ENCODE assay signal across 26 cellular contexts in the genomic region with DNA sequence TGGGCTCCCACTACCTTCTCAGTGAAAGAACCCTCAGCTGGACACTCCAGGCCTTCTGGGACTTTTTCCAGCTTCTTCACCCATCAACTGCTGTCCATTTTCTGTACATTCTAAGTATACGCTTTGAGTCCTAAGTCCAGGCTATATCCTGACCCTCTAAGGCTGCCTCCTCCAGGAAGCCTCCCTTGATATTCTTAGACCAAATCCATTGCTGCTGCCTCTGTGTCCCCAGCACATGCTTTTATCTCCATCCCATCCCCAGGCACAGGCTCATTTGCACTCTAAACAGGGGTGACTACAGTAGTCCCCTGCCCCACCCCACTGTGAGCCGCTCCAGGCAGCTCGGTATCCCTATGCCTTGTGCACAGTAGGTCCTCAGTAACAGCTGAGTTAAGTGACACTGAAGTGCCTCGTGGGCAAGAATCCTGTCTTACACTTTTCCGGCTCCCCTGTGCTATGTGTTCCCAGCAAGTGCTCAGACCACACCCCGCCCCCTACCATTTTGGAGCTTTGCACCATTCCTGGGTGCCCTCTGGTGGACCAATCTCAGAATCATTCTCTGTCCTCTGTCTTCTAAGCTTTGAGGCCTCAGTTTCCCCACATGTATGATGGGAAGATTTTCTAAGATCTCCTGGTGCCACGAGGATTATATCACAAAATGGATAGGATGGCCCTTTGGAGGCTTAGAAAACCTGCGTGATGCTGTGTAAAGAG. TPM values are rescaled to one million over a fixed set of nuclear protein-coding genes. Genes with fewer than 3 reads are reported as not detected.
DNase-seq lines count a peak whose midpoint lies in the region; ATAC-seq, FAIRE-seq and TF ChIP-seq lines count a peak whose summit lies in the region.
"Had no signal": no experiment of that assay in that cellular context is flagged by ENCODE, and none has a peak within 500 bp of the region (broad histone marks: within the 10 kb centered on the region; RNA-seq: fewer than 3 reads in every experiment).

No MANE protein-coding gene starts in this region.

- H3K9ac ChIP-seq in DND-41 (ENCODE audit: low read depth, low read length) (no peak overlapping the region), HUES6 (ENCODE audit: low read length) (peak overlapping the region; percentile 58), K562 (ENCODE audit: insufficient read depth in 1 of 2, low read depth in 2 of 2, low read length in 2 of 2) (no peak overlapping the region), keratinocyte (ENCODE audit: control insufficient read depth, extremely low read depth, insufficient read depth, low read length) (no peak overlapping the region)

- WGBS in K562 (ENCODE audit: insufficient coverage, low coverage, missing lambda C conversion rate), result 67% methylated on average over 7 of the region's 8 CpGs

- no peak for TF ChIP-seq RAD21 in K562 (CRISPR knock-in tag; conservative IDR thresholded peaks at IDR 0.05 in 1 of 2, IDR thresholded peaks at IDR 0.05 in 1 of 2)

- FAIRE-seq in K562 (lab: Jason Lieb, UNC) (no peak), keratinocyte (lab: Jason Lieb, UNC) (no peak)
- FAIRE-seq: GM18507, HTR-8/SVneo, pancreas, TTC549 had no signal

- H3K4me2 ChIP-seq in DND-41 (ENCODE audit: insufficient read depth, low read length), result no peak overlapping the region
- no peak overlapping the region for H3K4me2 ChIP-seq in K562 (ENCODE audit: insufficient read depth, low read length)
- no peak overlapping the region for H3K4me2 ChIP-seq in keratinocyte (ENCODE audit: control insufficient read depth, extremely low read depth, insufficient read depth, low read depth, low read length)

- H3K4me1 ChIP-seq in DND-41 (ENCODE audit: insufficient read depth, low read length), result no peaks in the 10 kb centered on the region
- peaks cover 22% of the 10 kb centered on the region for H3K4me1 ChIP-seq in HUES6 (ENCODE audit: control insufficient read depth, insufficient read depth, low read length)
- H3K4me1 ChIP-seq in K562 (replicated peaks in 1 of 2; ENCODE audit: control insufficient read depth in 2 of 2, insufficient read depth in 2 of 2, low read length in 2 of 2), result peaks cover 0 to 8% of the 10 kb centered on the region in 2 experiments; a peak in 1 of 5 replicates
- H3K4me1 ChIP-seq in keratinocyte (ENCODE audit: control insufficient read depth, extremely low read depth, insufficient read depth, low read length), result peaks cover 4% of the 10 kb centered on the region
- H3K4me1 ChIP-seq: pancreas, transverse colon had no signal

- H3K79me2 ChIP-seq in DND-41 (ENCODE audit: insufficient read depth, low read length), result no peaks in the 10 kb centered on the region
- H3K79me2 ChIP-seq in K562 (ENCODE audit: control insufficient read depth, insufficient read depth, low read length), result no peaks in the 10 kb centered on the region
- no peaks in the 10 kb centered on the region for H3K79me2 ChIP-seq in keratinocyte (ENCODE audit: control insufficient read depth, insufficient read depth, low read length)

- intact Hi-C loops in K562 (cut with micrococcal nuclease), result no loop called here

- no peak for TF ChIP-seq EP300 in K562 (IDR thresholded peaks at IDR 0.05; ENCODE audit: low read length)

- H3K4me3 ChIP-seq in DND-41 (ENCODE audit: low read depth in 1 of 2, low read length in 2 of 2) (no peak overlapping the region), HUES6 (ENCODE audit: low read depth, low read length) (no peak overlapping the region), K562 (no peak overlapping the region), keratinocyte (ENCODE audit: control insufficient read depth in 2 of 3, extremely low read depth in 1 of 3, insufficient read depth in 2 of 3, low read depth in 1 of 3, low read length in 3 of 3) (no peak overlapping the region)
- H3K4me3 ChIP-seq: pancreas, transverse colon had no signal

- in situ Hi-C loops in K562 (cut with MboI), result no loop called here

- POLR2A ChIA-PET in K562 (lab: Yijun Ruan, JAX), result no interaction called here

- ATAC-seq in DND-41 (ENCODE audit: insufficient read depth, low read depth) (no peak), K562 (0 out of 3 replicates have a peak, but pooled peaks have one; percentile 31), HG03175 (IDR thresholded peaks at IDR 0.05; ENCODE audit: unreplicated experiment) (no peak), GM21528 (IDR thresholded peaks at IDR 0.05; ENCODE audit: low FRiP score, unreplicated experiment) (no peak)
- ATAC-seq: pancreas; stimulated activated naive CD8-positive, alpha-beta T cell treated with anti-CD3 and anti-CD28 coated beads, Interleukin-15, Interleukin-2, amounts not matched to agents 100 U/mL and 50 U/mL, for 24 hours had no signal

- H3K9me3 ChIP-seq in DND-41 (ENCODE audit: insufficient read depth, low read length, severe bottlenecking), result no peaks in the 10 kb centered on the region
- H3K9me3 ChIP-seq in HUES6 (ENCODE audit: control insufficient read depth, insufficient read depth, low read depth, low read length), result no peaks in the 10 kb centered on the region
- no peaks in the 10 kb centered on the region for H3K9me3 ChIP-seq in K562 (replicated peaks; ENCODE audit: control insufficient read depth, insufficient read depth, low read depth, low read length)
- H3K9me3 ChIP-seq in keratinocyte (ENCODE audit: control insufficient read depth, low read depth, low read length), result no peaks in the 10 kb centered on the region
- H3K9me3 ChIP-seq: pancreas, transverse colon had no signal

- dilution Hi-C loops in keratinocyte (cut with MboI; ENCODE audit: extremely low pct_ligation_motif_present, low sequenced_read_pairs), result no loop called here

- no peak for DNase-seq in DND-41
- peak in 2 of 4 experiments; percentile 38 to 43 for DNase-seq in K562 (ENCODE audit: extremely low read depth in 1 of 4, low spot score in 3 of 4)
- no peak for DNase-seq in keratinocyte (ENCODE audit: low read depth, low spot score)
- DNase-seq in hypothalamus (lab: John Stamatoyannopoulos, UW), result no peak
- DNase-seq: activated CD4-positive, alpha-beta T cell treated with anti-CD3 and anti-CD28 coated beads, Interleukin-2, amount 50 U/mL, for 1 hour; activated naive CD4-positive, alpha-beta T cell; activated T-cell treated with anti-CD3 and anti-CD28 coated beads for 4 hours; COR-L47; effector memory CD4-positive, alpha-beta T cell; head of caudate nucleus; kidney glomerular epithelial cell; mammary epithelial cell; naive B cell; NCI-H345; RPMI8226; stimulated activated naive CD8-positive, alpha-beta T cell treated with anti-CD3 and anti-CD28 coated beads, Interleukin-15, Interleukin-2, amounts not matched to agents 100 U/mL and 50 U/mL, for 24 hours; transverse colon had no signal

- H3K9me1 ChIP-seq in K562 (ENCODE audit: control insufficient read depth, insufficient read depth, low read length) (no peaks in the 10 kb centered on the region), keratinocyte (ENCODE audit: control insufficient read depth, extremely low read depth, insufficient read depth, low read length) (no peaks in the 10 kb centered on the region)

- H3K27ac ChIP-seq in DND-41 (ENCODE audit: low read length) (no peak overlapping the region), HUES6 (ENCODE audit: low read depth, low read length) (peak overlapping the region; percentile 69; the same call in 1 of the 2 replicates), K562 (ENCODE audit: extremely low read depth, low read depth, low read length) (no peak overlapping the region), keratinocyte (ENCODE audit: control insufficient read depth, insufficient read depth, low read length) (no peak overlapping the region)
- H3K27ac ChIP-seq: pancreas, transverse colon had no signal

- TF ChIP-seq POLR2A in K562 (conservative IDR thresholded peaks at IDR 0.05), result no peak

- H2AFZ ChIP-seq in DND-41 (ENCODE audit: low read depth, low read length) (no peak overlapping the region), K562 (ENCODE audit: low read depth, low read length) (no peak overlapping the region), keratinocyte (ENCODE audit: control insufficient read depth, low read length) (no peak overlapping the region)

- peak; percentile 9 for TF ChIP-seq CTCF in DND-41 (IDR thresholded peaks at IDR 0.05; ENCODE audit: borderline replicate concordance, extremely low read depth, low read length, poor library complexity, severe bottlenecking)
- TF ChIP-seq CTCF in K562 (IDR thresholded peaks at IDR 0.05 in 2 of 3, conservative IDR thresholded peaks at IDR 0.05 in 1 of 3; ENCODE audit: insufficient read depth in 2 of 3, low read depth in 1 of 3, low read length in 3 of 3), result peak; percentile 4 to 22 (median 8); a peak in 1 of 6 replicates
- peak in 2 of 3 experiments; percentile 9 to 19 for TF ChIP-seq CTCF in keratinocyte (optimal IDR thresholded peaks at IDR 0.05 in 1 of 3, IDR thresholded peaks at IDR 0.05 in 1 of 3, conservative IDR thresholded peaks at IDR 0.05 in 1 of 3; ENCODE audit: extremely low read depth in 1 of 3, insufficient read depth in 2 of 3, low read length in 3 of 3)

- BruUV-seq in K562 (replicated peaks; lab: Mats Ljungman, UMichigan), result no TSS peak

- no peaks in the 10 kb centered on the region for H4K20me1 ChIP-seq in DND-41 (ENCODE audit: insufficient read depth, low read length)
- peaks cover 3% of the 10 kb centered on the region; the same call in 1 of the 2 replicates for H4K20me1 ChIP-seq in K562 (replicated peaks; ENCODE audit: control insufficient read depth, insufficient read depth, low read length)
- peaks cover 3% of the 10 kb centered on the region for H4K20me1 ChIP-seq in keratinocyte (ENCODE audit: control insufficient read depth, extremely low read depth, insufficient read depth, low read length)

- H3K36me3 ChIP-seq in DND-41 (ENCODE audit: insufficient read depth, low read length) (no peaks in the 10 kb centered on the region), HUES6 (ENCODE audit: control insufficient read depth, insufficient read depth, low read length) (no peaks in the 10 kb centered on the region), K562 (ENCODE audit: control insufficient read depth, insufficient read depth, low read length) (no peaks in the 10 kb centered on the region), keratinocyte (ENCODE audit: control insufficient read depth in 2 of 2, extremely low read depth in 1 of 2, insufficient read depth in 2 of 2, low read length in 2 of 2) (no peaks in the 10 kb centered on the region)
- H3K36me3 ChIP-seq: pancreas, transverse colon had no signal

- CTCF ChIA-PET in K562 (lab: Yijun Ruan, JAX; ENCODE audit: low intra/inter-chr PET ratio), result no interaction called here

- H3K27me3 ChIP-seq in DND-41 (ENCODE audit: insufficient read depth, low read length, poor library complexity), result no peaks in the 10 kb centered on the region
- no peaks in the 10 kb centered on the region for H3K27me3 ChIP-seq in HUES6 (ENCODE audit: control insufficient read depth, insufficient read depth, low read length)
- no peaks in the 10 kb centered on the region for H3K27me3 ChIP-seq in K562 (ENCODE audit: control insufficient read depth in 2 of 2, insufficient read depth in 2 of 2, low read length in 2 of 2)
- no peaks in the 10 kb centered on the region for H3K27me3 ChIP-seq in keratinocyte (ENCODE audit: control insufficient read depth, extremely low read depth, insufficient read depth, low read length)
- H3K27me3 ChIP-seq: pancreas, transverse colon had no signal

RNA-seq across cellular contexts. Expression of gene EMX1, which starts 34.9 kb away (rescaled TPM):
- 0.28 TPM in 1 of 2 replicates, not detected in the other for total RNA-seq in K562 (2011; cell fraction: chromatin; rRNA removed; ENCODE audit: low replicate concordance)
- total RNA-seq in K562 (2011; cell fraction: nucleolus; rRNA removed), result 0.17 TPM in 1 of 2 replicates, not detected in the other
- total RNA-seq in K562 (2011; cell fraction: nucleoplasm; rRNA removed), result not detected in 2 replicates
- total RNA-seq in K562 (2014; rRNA removed) (0.20 and 0.32 TPM in 2 replicates), K562 (2014; rRNA removed; fragmentation: Illumina TruSeq; extraction: Trizol) (not detected in 2 replicates), K562 (2015; rRNA removed; fragmentation: Illumina TruSeq; extraction: Trizol) (not detected in 2 replicates), K562 (2021) (0.18 TPM in 1 of 2 replicates, not detected in the other)
- polyA plus RNA-seq in K562 (2011; rRNA removed) (0.10 and 0.22 TPM in 2 replicates), K562 (2014; fragmentation: Illumina TruSeq; extraction: Trizol) (not detected in 2 replicates), K562 (2014; fragmentation: Nextera tagmentation; extraction: Ambion mirVana) (not detected), K562 (2014; rRNA removed) (0.21 TPM in 1 of 2 replicates, not detected in the other), keratinocyte (not detected in 3 replicates)
- polyA plus RNA-seq in K562 (2011; cell fraction: cytosol; rRNA removed), result 0.07 and 0.16 TPM in 2 replicates
- 0.11 and 0.21 TPM in 2 replicates for polyA plus RNA-seq in K562 (2011; cell fraction: nucleus; rRNA removed)
- polyA plus RNA-seq in K562 (2012), result 0.04 and 0.11 TPM in 2 replicates
- polyA minus RNA-seq in K562 (2011; rRNA and poly(A)+ RNA removed), result not detected in 2 replicates
- not detected in 2 replicates for polyA minus RNA-seq in K562 (2011; cell fraction: cytosol; rRNA and poly(A)+ RNA removed)
- polyA minus RNA-seq in K562 (2011; cell fraction: nucleus; rRNA and poly(A)+ RNA removed), result 0.27 and 0.33 TPM in 2 replicates
- polyA plus RNA-seq in keratinocyte (2011; ENCODE audit: low read depth), result not detected
- polyA plus RNA-seq in keratinocyte (2011; cell fraction: cytosol; rRNA removed), result not detected in 2 replicates
- not detected in 2 replicates for polyA plus RNA-seq in keratinocyte (2011; cell fraction: nucleus; rRNA removed)
- 0.06 TPM in 1 of 2 replicates, not detected in the other for polyA plus RNA-seq in keratinocyte (2012; ENCODE audit: low replicate concordance)
- not detected in 3 replicates for polyA minus RNA-seq in keratinocyte
- polyA minus RNA-seq in keratinocyte (2011; cell fraction: cytosol; rRNA and poly(A)+ RNA removed), result not detected
- polyA minus RNA-seq in keratinocyte (2011; cell fraction: nucleus; rRNA and poly(A)+ RNA removed), result not detected in 2 replicates
- total RNA-seq: fibroblast of lung, mammary epithelial cell, MCF 10A had no signal
- polyA plus RNA-seq: fibroblast of lung, mammary epithelial cell had no signal
